In genomic region chr2:168310580-168310979, GRCh38 we compare ENCODE assay signal across 32 cellular contexts.
"Had no signal": no experiment of that assay in that cellular context is flagged by ENCODE, and none has a peak within 500 bp of the region (broad histone marks: within the 10 kb centered on the region; RNA-seq: fewer than 3 reads in every experiment).

No MANE protein-coding gene starts in this region.

- H3K4me1 Mint-ChIP-seq: activated B cell treated with CpG ODN at 0.5 μM for 24 hours; activated CD4-positive, alpha-beta memory T cell treated with anti-CD3 and anti-CD28 coated beads, Interleukin-2, amount 10 ng/mL, durations not matched to agents 7 days and 5 days; activated CD8-positive, alpha-beta memory T cell treated with anti-CD3 and anti-CD28 coated beads, Interleukin-2, amount 10 ng/mL, durations not matched to agents 7 days and 5 days; activated naive CD8-positive, alpha-beta T cell treated with anti-CD3 and anti-CD28 coated beads for 36 hours had no signal

- H3K9me3 ChIP-seq: Peyer's patch had no signal

- H3K4me3 ChIP-seq: Peyer's patch had no signal

- H3K36me3 Mint-ChIP-seq: activated CD8-positive, alpha-beta memory T cell treated with anti-CD3 and anti-CD28 coated beads, Interleukin-2, amount 10 ng/mL, durations not matched to agents 7 days and 5 days; activated naive CD8-positive, alpha-beta T cell treated with anti-CD3 and anti-CD28 coated beads for 36 hours had no signal

- H3K27ac Mint-ChIP-seq: activated B cell treated with CpG ODN at 0.5 μM for 24 hours; activated CD4-positive, alpha-beta memory T cell treated with anti-CD3 and anti-CD28 coated beads, Interleukin-2, amount 10 ng/mL, durations not matched to agents 7 days and 5 days; activated CD8-positive, alpha-beta memory T cell treated with anti-CD3 and anti-CD28 coated beads, Interleukin-2, amount 10 ng/mL, durations not matched to agents 7 days and 5 days; activated naive CD8-positive, alpha-beta T cell treated with anti-CD3 and anti-CD28 coated beads for 36 hours had no signal

- H3K36me3 ChIP-seq: brain microvascular endothelial cell, Peyer's patch had no signal

- H3K27me3 Mint-ChIP-seq: activated B cell treated with CpG ODN at 0.5 μM for 24 hours; activated naive CD8-positive, alpha-beta T cell treated with anti-CD3 and anti-CD28 coated beads for 36 hours had no signal

- H3K27ac ChIP-seq: brain microvascular endothelial cell, Peyer's patch, RWPE1, VCaP had no signal

- ATAC-seq: activated CD8-positive, alpha-beta memory T cell treated with anti-CD3 and anti-CD28 coated beads, Interleukin-2, amount 10 ng/mL, durations not matched to agents 7 days and 5 days; PC-3; SK-N-SH treated with all-trans-retinoic acid at 6 μM for 48 hours had no signal

- H3K4me3 Mint-ChIP-seq: activated B cell treated with CpG ODN at 0.5 μM for 24 hours; activated CD4-positive, alpha-beta memory T cell treated with anti-CD3 and anti-CD28 coated beads, Interleukin-2, amount 10 ng/mL, durations not matched to agents 7 days and 5 days; activated CD8-positive, alpha-beta memory T cell treated with anti-CD3 and anti-CD28 coated beads, Interleukin-2, amount 10 ng/mL, durations not matched to agents 7 days and 5 days; activated naive CD8-positive, alpha-beta T cell treated with anti-CD3 and anti-CD28 coated beads for 36 hours had no signal

- H3K27me3 ChIP-seq: brain microvascular endothelial cell, Peyer's patch had no signal

- H3K4me1 ChIP-seq: Peyer's patch had no signal

- DNase-seq: activated B cell treated with CpG ODN at 0.5 μM for 24 hours; activated CD4-positive, alpha-beta memory T cell treated with anti-CD3 and anti-CD28 coated beads, Interleukin-2, amount 10 ng/mL, durations not matched to agents 7 days and 5 days; activated CD4-positive, alpha-beta T cell treated with anti-CD3 and anti-CD28 coated beads for 4 hours; activated CD4-positive, CD25-positive, alpha-beta regulatory T cell treated with anti-CD3 and anti-CD28 coated beads, Interleukin-2, amount 50 U/mL, for 72 hours; activated CD8-positive, alpha-beta memory T cell treated with anti-CD3 and anti-CD28 coated beads for 24 hours; activated CD8-positive, alpha-beta memory T cell treated with anti-CD3 and anti-CD28 coated beads, Interleukin-2, amount 10 ng/mL, durations not matched to agents 7 days and 5 days; activated CD8-positive, alpha-beta memory T cell treated with anti-CD3 and anti-CD28 coated beads, Interleukin-2, amount 50 U/mL, for 48 hours; activated effector memory CD4-positive, alpha-beta T cell treated with anti-CD3 and anti-CD28 coated beads, Interleukin-2, amount 50 U/mL, for 16 hours; activated naive CD4-positive, alpha-beta T cell; activated naive CD4-positive, alpha-beta T cell treated with anti-CD3 and anti-CD28 coated beads, Interleukin-2, amount 50 U/mL, for 16 hours; activated naive CD8-positive, alpha-beta T cell treated with anti-CD3 and anti-CD28 coated beads for 36 hours; activated T-cell treated with anti-CD3 and anti-CD28 coated beads, Interleukin-2, amount 50 U/mL, for 48 hours; amniotic stem cell; aorta; brain microvascular endothelial cell; Karpas-422; KBM-7; NCI-H1417 treated with DMSO at 0.1 percent for 48 hours; NCI-H187 treated with DMSO at 0.1 percent for 48 hours; NCI-H2081 treated with DMSO at 0.1 percent for 48 hours; NCI-H226; NCI-H446 treated with DMSO at 0.1 percent for 48 hours; NK-92 treated with Interleukin-12 subunit alpha and Interleukin-12 subunit beta, amount 100 ng/mL, for 24 hours; PC-3; Peyer's patch; SIG-M5; T-helper 1 cell; T-helper 2 cell; T-helper 9 cell had no signal
